In the genomic region with DNA sequence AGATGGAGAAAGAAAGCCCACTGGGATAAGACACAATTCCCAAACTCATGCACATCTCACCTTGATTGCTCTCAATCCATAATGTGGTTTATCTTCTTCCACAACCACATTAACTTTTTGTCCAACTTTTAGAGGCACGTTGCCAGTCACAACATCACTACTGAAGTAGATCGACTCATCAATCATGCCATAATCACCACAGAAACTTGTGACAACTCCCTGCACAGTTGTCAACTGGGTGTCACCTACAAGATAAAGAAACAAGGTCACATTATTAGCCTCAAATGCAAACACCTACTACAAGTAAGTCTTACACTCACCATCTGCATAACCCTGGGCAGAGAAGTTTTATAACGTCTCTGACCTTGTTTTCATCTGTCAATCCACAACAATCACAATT, we compare ENCODE assay signal across 7 cellular contexts. TPM values are rescaled to one million over a fixed set of nuclear protein-coding genes. Genes with fewer than 3 reads are reported as not detected.
"Had no signal": no experiment of that assay in that cellular context is flagged by ENCODE, and none has a peak within 500 bp of the region (broad histone marks: within the 10 kb centered on the region; RNA-seq: fewer than 3 reads in every experiment).

No MANE protein-coding gene starts in this region.

RNA-seq across cellular contexts. Expression of gene CT55, which starts 1.7 kb away (rescaled TPM):
- total RNA-seq: GM23248, GM23338, H1, H9, HFFc6 had no signal
- polyA plus RNA-seq: GM23248, GM23338 had no signal

RNA-seq across cellular contexts. Expression of gene ETDB, which starts 49.2 kb away (rescaled TPM):
- total RNA-seq: GM23248, GM23338, H1, H4, H7, H9, HFFc6 had no signal
- polyA plus RNA-seq: GM23248, GM23338, H1 had no signal
